8 cellular contexts compared by ENCODE assay signal in the genomic region with DNA sequence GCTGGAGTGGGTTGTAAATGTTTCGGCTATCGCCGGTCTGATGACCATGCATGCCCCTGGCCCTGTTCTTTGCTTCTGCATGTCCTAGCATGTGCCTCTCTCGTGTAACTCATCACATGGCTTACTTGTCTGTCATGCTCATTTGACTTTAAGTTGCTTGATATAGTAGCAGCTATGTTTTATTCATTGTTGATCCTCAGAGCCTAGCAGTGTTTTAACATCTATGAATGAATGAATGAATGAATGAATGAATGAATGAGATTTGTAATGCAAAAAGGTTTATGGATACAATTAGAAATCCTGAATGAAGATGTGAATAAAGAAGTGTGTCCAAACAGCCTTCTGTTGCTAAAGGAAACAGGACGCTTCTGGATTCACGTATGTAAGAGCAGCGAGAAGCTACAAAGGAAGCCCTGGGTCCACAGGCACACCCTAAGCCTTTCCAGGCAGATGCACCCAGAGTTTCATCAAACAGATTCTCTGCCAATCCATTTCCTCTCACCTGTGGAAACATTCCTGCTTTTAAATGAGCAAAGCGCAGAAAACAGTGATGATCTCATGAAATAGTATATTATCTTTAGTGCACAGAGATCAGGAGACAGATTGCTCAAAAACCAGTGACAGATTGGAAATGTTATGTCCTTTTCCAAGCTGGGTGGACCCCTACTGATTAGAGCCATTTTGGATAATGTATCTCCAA. TPM values are rescaled to one million over a fixed set of nuclear protein-coding genes. Genes with fewer than 3 reads are reported as not detected.
DNase-seq lines count a peak whose midpoint lies in the region; ATAC-seq and TF ChIP-seq lines count a peak whose summit lies in the region.

No MANE protein-coding gene starts in this region.

- H3K4me3 ChIP-seq in WI38 (ENCODE audit: low read depth, low read length) (peak overlapping the region; percentile 39), gastroesophageal sphincter (no peak overlapping the region)

- H3K27me3 Mint-ChIP-seq in stimulated activated memory B cell treated with anti-CD40 and anti-IgM and Interleukin-4, amounts not matched to agents 10 μg/mL and 1 μg/mL and 100 μg/mL, for 72 hours = no peaks in the 10 kb centered on the region

- H3K9me3 ChIP-seq in gastroesophageal sphincter = no peaks in the 10 kb centered on the region

- WGBS in gastroesophageal sphincter (ENCODE audit: low coverage in 1 of 2), 2 donors = 83 to 96% methylated on average over 5 to 7 of the region's 8 CpGs

- H3K36me3 ChIP-seq in gastroesophageal sphincter = no peaks in the 10 kb centered on the region

- H3K27ac Mint-ChIP-seq in stimulated activated memory B cell treated with anti-CD40 and anti-IgM and Interleukin-4, amounts not matched to agents 10 μg/mL and 1 μg/mL and 100 μg/mL, for 72 hours = peak overlapping the region; percentile 91

- peaks cover 0 to 52% (median 3%) of the 10 kb centered on the region in 3 donors for H3K4me1 ChIP-seq in gastroesophageal sphincter

- TF ChIP-seq EP300 in gastroesophageal sphincter (IDR thresholded peaks at IDR 0.05) = no peak

- H3K36me3 Mint-ChIP-seq in stimulated activated memory B cell treated with anti-CD40 and anti-IgM and Interleukin-4, amounts not matched to agents 10 μg/mL and 1 μg/mL and 100 μg/mL, for 72 hours = no peaks in the 10 kb centered on the region

- H3K27ac ChIP-seq in gastroesophageal sphincter = peak overlapping the region; percentile 61 to 92 (median 88)

- no peak for TF ChIP-seq POLR2A in gastroesophageal sphincter (IDR thresholded peaks at IDR 0.05)

- peaks cover 69% of the 10 kb centered on the region for H3K4me1 Mint-ChIP-seq in stimulated activated memory B cell treated with anti-CD40 and anti-IgM and Interleukin-4, amounts not matched to agents 10 μg/mL and 1 μg/mL and 100 μg/mL, for 72 hours

- ATAC-seq in gastroesophageal sphincter = no peak
- no peak for ATAC-seq in stimulated activated memory B cell treated with anti-CD40 and anti-IgM and Interleukin-4, amounts not matched to agents 10 μg/mL and 1 μg/mL and 100 μg/mL, for 72 hours
- no peak for ATAC-seq in HG02938 (IDR thresholded peaks at IDR 0.05; ENCODE audit: unreplicated experiment)

- no peak for TF ChIP-seq CTCF in WI38 (IDR thresholded peaks at IDR 0.05; ENCODE audit: low read depth, low read length)
- TF ChIP-seq CTCF in gastroesophageal sphincter (IDR thresholded peaks at IDR 0.05) = no peak

- DNase-seq in DMS 273 (lab: John Stamatoyannopoulos, UW; ENCODE audit: unreplicated experiment) (peak; percentile 41), DMS 273 treated with DMSO at 0.1 percent for 48 hours (lab: John Stamatoyannopoulos, UW) (no peak), MV-4-11 (lab: John Stamatoyannopoulos, UW) (no peak)
- DNase-seq in stimulated activated CD4-positive, alpha-beta T cell treated with anti-CD3 and anti-CD28 coated beads, Interleukin-15, amount 100 ng/mL, for 24 hours = no peak

- peak overlapping the region; percentile 89 for H3K4me3 Mint-ChIP-seq in stimulated activated memory B cell treated with anti-CD40 and anti-IgM and Interleukin-4, amounts not matched to agents 10 μg/mL and 1 μg/mL and 100 μg/mL, for 72 hours

- H3K27me3 ChIP-seq in gastroesophageal sphincter = no peaks in the 10 kb centered on the region

- H3K9me3 Mint-ChIP-seq in stimulated activated memory B cell treated with anti-CD40 and anti-IgM and Interleukin-4, amounts not matched to agents 10 μg/mL and 1 μg/mL and 100 μg/mL, for 72 hours = no peaks in the 10 kb centered on the region

RNA-seq across cellular contexts. Expression of a gene that starts 3.4 kb away (rescaled TPM):
- total RNA-seq in gastroesophageal sphincter = not detected

RNA-seq across cellular contexts. Expression of a gene that starts 55.9 kb away (rescaled TPM):
- 1 to 10 TPM; 4.7 to 6.5 (median 5.5) TPM for total RNA-seq in gastroesophageal sphincter
